In genomic region chr12:114779647-114780046, GRCh38 we compare ENCODE assay signal across 30 cellular contexts.
"Had no signal": no experiment of that assay in that cellular context is flagged by ENCODE, and none has a peak within 500 bp of the region (broad histone marks: within the 10 kb centered on the region; RNA-seq: fewer than 3 reads in every experiment).

No MANE protein-coding gene starts in this region.

- H3K9me3 ChIP-seq: esophagus squamous epithelium, heart right ventricle, left lung, ovary, psoas muscle, spleen, suprapubic skin, transverse colon, vagina had no signal

- FAIRE-seq: islet of Langerhans had no signal

- H3K4me3 Mint-ChIP-seq: naive thymus-derived CD4-positive, alpha-beta T cell; nephron; stimulated activated naive B cell treated with anti-CD40 and anti-IgM and Interleukin-4, amounts not matched to agents 10 μg/mL and 1 μg/mL and 100 μg/mL, for 72 hours; stimulated activated naive CD8-positive, alpha-beta T cell treated with anti-CD3 and anti-CD28 coated beads, Interleukin-15, Interleukin-2, amounts not matched to agents 100 ng/mL and 50 ng/mL, for 24 hours had no signal

- H3K27ac Mint-ChIP-seq: naive thymus-derived CD4-positive, alpha-beta T cell; stimulated activated naive B cell treated with anti-CD40 and anti-IgM and Interleukin-4, amounts not matched to agents 10 μg/mL and 1 μg/mL and 100 μg/mL, for 72 hours; stimulated activated naive CD8-positive, alpha-beta T cell treated with anti-CD3 and anti-CD28 coated beads, Interleukin-15, Interleukin-2, amounts not matched to agents 100 ng/mL and 50 ng/mL, for 24 hours had no signal

- H3K27me3 Mint-ChIP-seq: stimulated activated naive CD8-positive, alpha-beta T cell treated with anti-CD3 and anti-CD28 coated beads, Interleukin-15, Interleukin-2, amounts not matched to agents 100 ng/mL and 50 ng/mL, for 24 hours had no signal

- DNase-seq: dermis blood vessel endothelial cell; effector memory CD4-positive, alpha-beta T cell; erythroblast; esophagus squamous epithelium; foreskin melanocyte; glutamatergic neuron; heart right ventricle; hippocampal formation; left cardiac atrium; left lung; mesenchymal stem cell; midbrain; naive thymus-derived CD4-positive, alpha-beta T cell; occipital lobe; ovary; posterior cingulate gyrus; psoas muscle; right cardiac atrium; stimulated activated CD4-positive, alpha-beta T cell treated with anti-CD3 and anti-CD28 coated beads, Interleukin-15, amount 100 ng/mL, for 24 hours; stimulated activated CD4-positive, alpha-beta T cell treated with anti-CD3 and anti-CD28 coated beads, Interleukin-2, amount 100 ng/mL, for 48 hours; stimulated activated naive B cell treated with anti-CD40 and anti-IgM and Interleukin-4, amounts not matched to agents 10 μg/mL and 1 μg/mL and 100 μg/mL, for 72 hours; transverse colon had no signal

- H3K27me3 ChIP-seq: esophagus squamous epithelium, heart right ventricle, left lung, ovary, spleen, suprapubic skin, transverse colon, vagina had no signal

- H3K4me3 ChIP-seq: coronary artery, esophagus squamous epithelium, heart right ventricle, left lung, ovary, psoas muscle, skin epidermis, spleen, suprapubic skin, transverse colon, vagina had no signal

- H3K36me3 ChIP-seq: esophagus squamous epithelium, heart right ventricle, left lung, ovary, spleen, suprapubic skin, transverse colon, vagina had no signal

- H3K36me3 Mint-ChIP-seq: stimulated activated naive B cell treated with anti-CD40 and anti-IgM and Interleukin-4, amounts not matched to agents 10 μg/mL and 1 μg/mL and 100 μg/mL, for 72 hours had no signal

- H3K9me3 Mint-ChIP-seq: stimulated activated naive CD8-positive, alpha-beta T cell treated with anti-CD3 and anti-CD28 coated beads, Interleukin-15, Interleukin-2, amounts not matched to agents 100 ng/mL and 50 ng/mL, for 24 hours had no signal

- H3K4me1 Mint-ChIP-seq: naive thymus-derived CD4-positive, alpha-beta T cell; stimulated activated naive B cell treated with anti-CD40 and anti-IgM and Interleukin-4, amounts not matched to agents 10 μg/mL and 1 μg/mL and 100 μg/mL, for 72 hours had no signal

- ATAC-seq: heart right ventricle; left cardiac atrium; left lung; naive thymus-derived CD4-positive, alpha-beta T cell; psoas muscle; right cardiac atrium; stimulated activated naive B cell treated with anti-CD40 and anti-IgM and Interleukin-4, amounts not matched to agents 10 μg/mL and 1 μg/mL and 100 μg/mL, for 72 hours had no signal

- H3K27ac ChIP-seq: coronary artery, esophagus squamous epithelium, heart right ventricle, left lung, ovary, psoas muscle, skin epidermis, spleen, suprapubic skin, transverse colon, vagina had no signal

- H3K4me1 ChIP-seq: esophagus squamous epithelium, left lung, psoas muscle, spleen, suprapubic skin, transverse colon, vagina had no signal
